1 cellular context compared by ENCODE assay signal in genomic region chr12:53973093-53974042, GRCh38.
A peak's percentile ranks its signal among the peaks of the same experiment; 100 is the strongest.
TF ChIP-seq lines count a peak whose summit lies in the region.

TSS of gene HOXC11 (plus strand) at chr12:53973126. CDS start at chr12:53973242, 116 bp downstream.

TF ChIP-seq in HEK293, 187 proteins besides CTCF, POLR2A, EP300 and RAD21 (continued from another document):
- TF ChIP-seq, protein P1, sequence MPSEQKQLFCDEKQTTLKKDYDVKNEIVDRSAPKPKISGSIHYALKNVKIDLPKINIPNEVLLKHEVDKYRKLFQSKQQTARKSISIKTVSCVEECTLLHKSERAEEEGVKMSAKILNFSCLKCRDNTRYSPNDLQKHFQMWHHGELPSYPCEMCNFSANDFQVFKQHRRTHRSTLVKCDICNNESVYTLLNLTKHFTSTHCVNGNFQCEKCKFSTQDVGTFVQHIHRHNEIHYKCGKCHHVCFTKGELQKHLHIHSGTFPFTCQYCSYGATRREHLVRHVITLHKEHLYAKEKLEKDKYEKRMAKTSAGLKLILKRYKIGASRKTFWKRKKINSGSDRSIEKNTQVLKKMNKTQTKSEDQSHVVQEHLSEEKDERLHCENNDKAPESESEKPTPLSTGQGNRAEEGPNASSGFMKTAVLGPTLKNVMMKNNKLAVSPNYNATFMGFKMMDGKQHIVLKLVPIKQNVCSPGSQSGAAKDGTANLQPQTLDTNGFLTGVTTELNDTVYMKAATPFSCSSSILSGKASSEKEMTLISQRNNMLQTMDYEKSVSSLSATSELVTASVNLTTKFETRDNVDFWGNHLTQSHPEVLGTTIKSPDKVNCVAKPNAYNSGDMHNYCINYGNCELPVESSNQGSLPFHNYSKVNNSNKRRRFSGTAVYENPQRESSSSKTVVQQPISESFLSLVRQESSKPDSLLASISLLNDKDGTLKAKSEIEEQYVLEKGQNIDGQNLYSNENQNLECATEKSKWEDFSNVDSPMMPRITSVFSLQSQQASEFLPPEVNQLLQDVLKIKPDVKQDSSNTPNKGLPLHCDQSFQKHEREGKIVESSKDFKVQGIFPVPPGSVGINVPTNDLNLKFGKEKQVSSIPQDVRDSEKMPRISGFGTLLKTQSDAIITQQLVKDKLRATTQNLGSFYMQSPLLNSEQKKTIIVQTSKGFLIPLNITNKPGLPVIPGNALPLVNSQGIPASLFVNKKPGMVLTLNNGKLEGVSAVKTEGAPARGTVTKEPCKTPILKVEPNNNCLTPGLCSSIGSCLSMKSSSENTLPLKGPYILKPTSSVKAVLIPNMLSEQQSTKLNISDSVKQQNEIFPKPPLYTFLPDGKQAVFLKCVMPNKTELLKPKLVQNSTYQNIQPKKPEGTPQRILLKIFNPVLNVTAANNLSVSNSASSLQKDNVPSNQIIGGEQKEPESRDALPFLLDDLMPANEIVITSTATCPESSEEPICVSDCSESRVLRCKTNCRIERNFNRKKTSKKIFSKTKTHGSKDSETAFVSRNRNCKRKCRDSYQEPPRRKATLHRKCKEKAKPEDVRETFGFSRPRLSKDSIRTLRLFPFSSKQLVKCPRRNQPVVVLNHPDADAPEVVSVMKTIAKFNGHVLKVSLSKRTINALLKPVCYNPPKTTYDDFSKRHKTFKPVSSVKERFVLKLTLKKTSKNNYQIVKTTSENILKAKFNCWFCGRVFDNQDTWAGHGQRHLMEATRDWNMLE (tag by site-specific recombination; conservative IDR thresholded peaks at IDR 0.05; ENCODE audit: low read depth): no peak
- TF ChIP-seq ZNF146 (tag by site-specific recombination; IDR thresholded peaks at IDR 0.05): no peak
- peak; percentile 36 for TF ChIP-seq KLF9 (tag by site-specific recombination; IDR thresholded peaks at IDR 0.05; ENCODE audit: low read depth)
- TF ChIP-seq ZNF175 (tag by site-specific recombination; IDR thresholded peaks at IDR 0.05): no peak
- TF ChIP-seq ZXDB (tag by site-specific recombination; IDR thresholded peaks at IDR 0.05): peak; percentile 14; the same call in 1 of the 2 replicates
- TF ChIP-seq, protein P2, sequence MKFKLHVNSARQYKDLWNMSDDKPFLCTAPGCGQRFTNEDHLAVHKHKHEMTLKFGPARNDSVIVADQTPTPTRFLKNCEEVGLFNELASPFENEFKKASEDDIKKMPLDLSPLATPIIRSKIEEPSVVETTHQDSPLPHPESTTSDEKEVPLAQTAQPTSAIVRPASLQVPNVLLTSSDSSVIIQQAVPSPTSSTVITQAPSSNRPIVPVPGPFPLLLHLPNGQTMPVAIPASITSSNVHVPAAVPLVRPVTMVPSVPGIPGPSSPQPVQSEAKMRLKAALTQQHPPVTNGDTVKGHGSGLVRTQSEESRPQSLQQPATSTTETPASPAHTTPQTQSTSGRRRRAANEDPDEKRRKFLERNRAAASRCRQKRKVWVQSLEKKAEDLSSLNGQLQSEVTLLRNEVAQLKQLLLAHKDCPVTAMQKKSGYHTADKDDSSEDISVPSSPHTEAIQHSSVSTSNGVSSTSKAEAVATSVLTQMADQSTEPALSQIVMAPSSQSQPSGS (tag by site-specific recombination; IDR thresholded peaks at IDR 0.05; ENCODE audit: low read depth): no peak
- 0 out of 2 replicates have a peak, but pooled peaks have one; percentile 11 for TF ChIP-seq GLI4 (tag by site-specific recombination; IDR thresholded peaks at IDR 0.05)
- peak; percentile 52; the same call in 1 of the 2 replicates for TF ChIP-seq ZBTB10 (tag by site-specific recombination; IDR thresholded peaks at IDR 0.05)
- TF ChIP-seq, protein P3, sequence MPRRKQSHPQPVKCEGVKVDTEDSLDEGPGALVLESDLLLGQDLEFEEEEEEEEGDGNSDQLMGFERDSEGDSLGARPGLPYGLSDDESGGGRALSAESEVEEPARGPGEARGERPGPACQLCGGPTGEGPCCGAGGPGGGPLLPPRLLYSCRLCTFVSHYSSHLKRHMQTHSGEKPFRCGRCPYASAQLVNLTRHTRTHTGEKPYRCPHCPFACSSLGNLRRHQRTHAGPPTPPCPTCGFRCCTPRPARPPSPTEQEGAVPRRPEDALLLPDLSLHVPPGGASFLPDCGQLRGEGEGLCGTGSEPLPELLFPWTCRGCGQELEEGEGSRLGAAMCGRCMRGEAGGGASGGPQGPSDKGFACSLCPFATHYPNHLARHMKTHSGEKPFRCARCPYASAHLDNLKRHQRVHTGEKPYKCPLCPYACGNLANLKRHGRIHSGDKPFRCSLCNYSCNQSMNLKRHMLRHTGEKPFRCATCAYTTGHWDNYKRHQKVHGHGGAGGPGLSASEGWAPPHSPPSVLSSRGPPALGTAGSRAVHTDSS (tag by site-specific recombination; IDR thresholded peaks at IDR 0.05): no peak
- TF ChIP-seq ZBTB8A (tag by site-specific recombination; IDR thresholded peaks at IDR 0.05): peak; percentile 68
- TF ChIP-seq ZNF561 (tag by site-specific recombination; IDR thresholded peaks at IDR 0.05; ENCODE audit: borderline replicate concordance): 0 out of 2 replicates have a peak, but pooled peaks have one; percentile 29
- no peak for TF ChIP-seq ZNF302 (tag by site-specific recombination; IDR thresholded peaks at IDR 0.05; ENCODE audit: low read depth)
- no peak for TF ChIP-seq ZNF707 (tag by site-specific recombination; IDR thresholded peaks at IDR 0.05)
- TF ChIP-seq ZNF596 (tag by site-specific recombination; IDR thresholded peaks at IDR 0.05): peak; percentile 54
- peak; percentile 92 for TF ChIP-seq EGR2 (tag by site-specific recombination; IDR thresholded peaks at IDR 0.05; ENCODE audit: low read depth)
- TF ChIP-seq ZNF701 (tag by site-specific recombination; IDR thresholded peaks at IDR 0.05): no peak
- peak; percentile 43; the same call in 1 of the 2 replicates for TF ChIP-seq ZBTB20 (tag by site-specific recombination; IDR thresholded peaks at IDR 0.05)
- no peak for TF ChIP-seq MYNN (tag by site-specific recombination; IDR thresholded peaks at IDR 0.05; ENCODE audit: borderline replicate concordance)
- TF ChIP-seq ZSCAN30 (tag by site-specific recombination; IDR thresholded peaks at IDR 0.05): peak; percentile 62
- TF ChIP-seq, protein P4, sequence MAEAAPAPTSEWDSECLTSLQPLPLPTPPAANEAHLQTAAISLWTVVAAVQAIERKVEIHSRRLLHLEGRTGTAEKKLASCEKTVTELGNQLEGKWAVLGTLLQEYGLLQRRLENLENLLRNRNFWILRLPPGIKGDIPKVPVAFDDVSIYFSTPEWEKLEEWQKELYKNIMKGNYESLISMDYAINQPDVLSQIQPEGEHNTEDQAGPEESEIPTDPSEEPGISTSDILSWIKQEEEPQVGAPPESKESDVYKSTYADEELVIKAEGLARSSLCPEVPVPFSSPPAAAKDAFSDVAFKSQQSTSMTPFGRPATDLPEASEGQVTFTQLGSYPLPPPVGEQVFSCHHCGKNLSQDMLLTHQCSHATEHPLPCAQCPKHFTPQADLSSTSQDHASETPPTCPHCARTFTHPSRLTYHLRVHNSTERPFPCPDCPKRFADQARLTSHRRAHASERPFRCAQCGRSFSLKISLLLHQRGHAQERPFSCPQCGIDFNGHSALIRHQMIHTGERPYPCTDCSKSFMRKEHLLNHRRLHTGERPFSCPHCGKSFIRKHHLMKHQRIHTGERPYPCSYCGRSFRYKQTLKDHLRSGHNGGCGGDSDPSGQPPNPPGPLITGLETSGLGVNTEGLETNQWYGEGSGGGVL (tag by site-specific recombination; IDR thresholded peaks at IDR 0.05): peak; percentile 95
